In genomic region chr21:34076835-34077234, GRCh38 we compare ENCODE assay signal across 14 cellular contexts. TPM values are rescaled to one million over a fixed set of nuclear protein-coding genes. Genes with fewer than 3 reads are reported as not detected.
DNase-seq lines count a peak whose midpoint lies in the region; ATAC-seq, FAIRE-seq and TF ChIP-seq lines count a peak whose summit lies in the region.
"Had no signal": no experiment of that assay in that cellular context is flagged by ENCODE, and none has a peak within 500 bp of the region (broad histone marks: within the 10 kb centered on the region; RNA-seq: fewer than 3 reads in every experiment).

No MANE protein-coding gene starts in this region.

- intact Hi-C loops in MCF 10A (cut with micrococcal nuclease) (loop anchor here (5.0 kb wide), 1 partner anchor 270 kb away; no protein-coding TSS in a partner anchor), breast epithelium (cut with DNase I; ENCODE audit: low total_unique reads) (no loop called here), kidney (cut with DNase I) (no loop called here)
- intact Hi-C loops in activated T-helper 1 cell treated with anti-CD3 and anti-CD28 coated beads, Interleukin-12 subunit alpha, Interleukin-12 subunit beta, Interleukin-2, Interleukin-4 antibody, amounts not matched to agents 30 ng/mL and 10 ng/mL and 1 ng/mL, durations not matched to agents 14 hours and 24 hours and 36 hours (cut with micrococcal nuclease): loop anchor here (1.0 to 10.0 kb wide), 7 partner anchors 7 to 538 kb away; partner anchors contain the start of genes ATP5PO, CRYZL1, ITSN1 and RCAN1

- DNase-seq in MCF 10A (ENCODE audit: unreplicated experiment): no peak
- no peak for DNase-seq in breast epithelium (ENCODE audit: low spot score in 2 of 2)
- DNase-seq in activated T-helper 1 cell treated with anti-CD3 and anti-CD28 coated beads, Interleukin-12 subunit alpha, Interleukin-12 subunit beta, Interleukin-2, Interleukin-4 antibody, amounts not matched to agents 30 ng/mL and 10 ng/mL and 1 ng/mL, durations not matched to agents 14 hours and 24 hours and 36 hours (ENCODE audit: low spot score): no peak
- DNase-seq in kidney: no peak
- DNase-seq in activated effector memory CD4-positive, alpha-beta T cell treated with Interleukin-2 at 50 U/mL for 16 hours: no peak
- DNase-seq in GM13977 (ENCODE audit: low spot score): no peak
- DNase-seq: EL, foreskin melanocyte, H9, NCI-H226, PC-9 had no signal

- no peak for TF ChIP-seq CTCF in MCF 10A (IDR thresholded peaks at IDR 0.05; ENCODE audit: unreplicated experiment)
- TF ChIP-seq CTCF in breast epithelium (IDR thresholded peaks at IDR 0.05): no peak
- no peak for TF ChIP-seq CTCF in kidney (IDR thresholded peaks at IDR 0.05; ENCODE audit: borderline replicate concordance, extremely low read depth, insufficient read depth)
- TF ChIP-seq CTCF in GM13977 (IDR thresholded peaks at IDR 0.05; ENCODE audit: extremely low read depth, insufficient read depth, missing control alignments): no peak

- H3K27ac Mint-ChIP-seq in MCF 10A (ENCODE audit: low read depth, unreplicated experiment): peak overlapping the region; percentile 93
- peak overlapping the region; percentile 20 for H3K27ac Mint-ChIP-seq in activated T-helper 1 cell treated with anti-CD3 and anti-CD28 coated beads, Interleukin-12 subunit alpha, Interleukin-12 subunit beta, Interleukin-2, Interleukin-4 antibody, amounts not matched to agents 30 ng/mL and 10 ng/mL and 1 ng/mL, durations not matched to agents 14 hours and 24 hours and 36 hours
- H3K27ac Mint-ChIP-seq: B cell had no signal

- CTCF ChIA-PET in MCF 10A (lab: Yijun Ruan, JAX): interaction anchor here (0.7 to 1.4 kb wide), 4 partner anchors 32 to 153 kb away, joined by 3 to 4 read pairs (median 4); no protein-coding TSS in a partner anchor

- peaks cover 60% of the 10 kb centered on the region for H3K4me1 Mint-ChIP-seq in MCF 10A (ENCODE audit: insufficient read depth, unreplicated experiment)
- peaks cover 80% of the 10 kb centered on the region for H3K4me1 Mint-ChIP-seq in activated T-helper 1 cell treated with anti-CD3 and anti-CD28 coated beads, Interleukin-12 subunit alpha, Interleukin-12 subunit beta, Interleukin-2, Interleukin-4 antibody, amounts not matched to agents 30 ng/mL and 10 ng/mL and 1 ng/mL, durations not matched to agents 14 hours and 24 hours and 36 hours (ENCODE audit: low read depth)

- no TSS peak for BruUV-seq in MCF 10A (replicated peaks; lab: Mats Ljungman, UMichigan)

- TF ChIP-seq POLR2A in breast epithelium (IDR thresholded peaks at IDR 0.05): no peak

- peaks cover 7% of the 10 kb centered on the region for H3K36me3 Mint-ChIP-seq in MCF 10A (ENCODE audit: insufficient read depth, unreplicated experiment)
- H3K36me3 Mint-ChIP-seq in activated T-helper 1 cell treated with anti-CD3 and anti-CD28 coated beads, Interleukin-12 subunit alpha, Interleukin-12 subunit beta, Interleukin-2, Interleukin-4 antibody, amounts not matched to agents 30 ng/mL and 10 ng/mL and 1 ng/mL, durations not matched to agents 14 hours and 24 hours and 36 hours (ENCODE audit: low read depth): peaks cover 66% of the 10 kb centered on the region

- H3K9me3 ChIP-seq in breast epithelium (no peaks in the 10 kb centered on the region), kidney (ENCODE audit: control insufficient read depth in 1 of 2, low read length in 2 of 2) (no peaks in the 10 kb centered on the region)

- in situ Hi-C loops in GM13977 (cut with MboI; ENCODE audit: low pct_unique_long_range_greater_than_20kb, low sequenced_read_pairs, unreplicated experiment): no loop called here

- H3K4me3 ChIP-seq in breast epithelium (no peak overlapping the region), kidney (ENCODE audit: low read length in 2 of 2) (peak overlapping the region; percentile 31 to 78)
- H3K4me3 ChIP-seq: PC-9 had no signal

- H3K36me3 ChIP-seq in breast epithelium: no peaks in the 10 kb centered on the region
- H3K36me3 ChIP-seq in kidney (ENCODE audit: control insufficient read depth in 1 of 2, insufficient read depth in 2 of 2, low read length in 2 of 2): peaks cover 0 to 9% of the 10 kb centered on the region in 2 donors

- ATAC-seq in HG03469 (IDR thresholded peaks at IDR 0.05; ENCODE audit: unreplicated experiment): no peak
- no peak for ATAC-seq in GM21447 (IDR thresholded peaks at IDR 0.05; ENCODE audit: unreplicated experiment)

- H3K27ac ChIP-seq in breast epithelium: no peak overlapping the region
- H3K27ac ChIP-seq in kidney (ENCODE audit: low read depth in 2 of 2, low read length in 2 of 2): peak overlapping the region; percentile 55 to 81
- H3K27ac ChIP-seq: PC-9 had no signal

- no peaks in the 10 kb centered on the region for H3K9me3 Mint-ChIP-seq in MCF 10A (ENCODE audit: unreplicated experiment)
- H3K9me3 Mint-ChIP-seq in activated T-helper 1 cell treated with anti-CD3 and anti-CD28 coated beads, Interleukin-12 subunit alpha, Interleukin-12 subunit beta, Interleukin-2, Interleukin-4 antibody, amounts not matched to agents 30 ng/mL and 10 ng/mL and 1 ng/mL, durations not matched to agents 14 hours and 24 hours and 36 hours: no peaks in the 10 kb centered on the region
- H3K9me3 Mint-ChIP-seq: H9 had no signal

- no peak for FAIRE-seq in kidney (lab: Jason Lieb, UNC)

- POLR2A ChIA-PET in MCF 10A (lab: Yijun Ruan, JAX): interaction anchor here (1.0 to 5.2 kb wide), 6 partner anchors 10 to 153 kb away, joined by 3 to 45 read pairs (median 32); no protein-coding TSS in a partner anchor

- H3K4me1 ChIP-seq in breast epithelium: peaks cover 0 to 23% of the 10 kb centered on the region in 2 donors
- peaks cover 20 to 31% of the 10 kb centered on the region in 2 donors for H3K4me1 ChIP-seq in kidney (ENCODE audit: control insufficient read depth in 1 of 2, insufficient read depth in 1 of 2, low read depth in 1 of 2, low read length in 2 of 2)

- H3K27me3 Mint-ChIP-seq in MCF 10A (ENCODE audit: insufficient read depth, unreplicated experiment): no peaks in the 10 kb centered on the region
- no peaks in the 10 kb centered on the region for H3K27me3 Mint-ChIP-seq in activated T-helper 1 cell treated with anti-CD3 and anti-CD28 coated beads, Interleukin-12 subunit alpha, Interleukin-12 subunit beta, Interleukin-2, Interleukin-4 antibody, amounts not matched to agents 30 ng/mL and 10 ng/mL and 1 ng/mL, durations not matched to agents 14 hours and 24 hours and 36 hours (ENCODE audit: insufficient read depth)
- H3K27me3 Mint-ChIP-seq: B cell had no signal

- peak overlapping the region; percentile 37 to 97 for H3K9ac ChIP-seq in kidney (ENCODE audit: low read length in 2 of 2)

- peak overlapping the region; percentile 31 for H3K4me3 Mint-ChIP-seq in MCF 10A (ENCODE audit: unreplicated experiment)
- H3K4me3 Mint-ChIP-seq in activated T-helper 1 cell treated with anti-CD3 and anti-CD28 coated beads, Interleukin-12 subunit alpha, Interleukin-12 subunit beta, Interleukin-2, Interleukin-4 antibody, amounts not matched to agents 30 ng/mL and 10 ng/mL and 1 ng/mL, durations not matched to agents 14 hours and 24 hours and 36 hours: peak overlapping the region; percentile 96

- H3K27me3 ChIP-seq in breast epithelium: no peaks in the 10 kb centered on the region

RNA-seq across cellular contexts. Expression of gene MRPS6, which starts 3.5 kb away (rescaled TPM):
- 86.0 and 90.7 TPM in 2 replicates for total RNA-seq in MCF 10A (2022)
- 10 to 100 TPM; 22.3 to 40.6 (median 26.5) TPM for total RNA-seq in breast epithelium
- total RNA-seq in activated T-helper 1 cell treated with anti-CD3 and anti-CD28 coated beads, Interleukin-12 subunit alpha, Interleukin-12 subunit beta, Interleukin-2, Interleukin-4 antibody, amounts not matched to agents 30 ng/mL and 10 ng/mL and 1 ng/mL, durations not matched to agents 14 hours and 24 hours and 36 hours: 137 and 139 TPM in 2 replicates
- 52.3 TPM for total RNA-seq in kidney
- polyA plus RNA-seq in kidney (ENCODE audit: insufficient read depth, low read depth, low replicate concordance): 270 TPM

RNA-seq across cellular contexts. Expression of gene SLC5A3, which starts 3.5 kb away (rescaled TPM):
- 8.1 and 8.5 TPM in 2 replicates for total RNA-seq in MCF 10A (2022)
- 10 to 100 TPM; 17.0 to 54.9 (median 38.6) TPM for total RNA-seq in breast epithelium
- 45.4 and 48.0 TPM in 2 replicates for total RNA-seq in activated T-helper 1 cell treated with anti-CD3 and anti-CD28 coated beads, Interleukin-12 subunit alpha, Interleukin-12 subunit beta, Interleukin-2, Interleukin-4 antibody, amounts not matched to agents 30 ng/mL and 10 ng/mL and 1 ng/mL, durations not matched to agents 14 hours and 24 hours and 36 hours
- 26.0 TPM for total RNA-seq in kidney
- 12.4 TPM for polyA plus RNA-seq in kidney (ENCODE audit: insufficient read depth, low read depth, low replicate concordance)

Comparison
In these comparisons a context has a peak if more than half of its experiments do, and no peak if none do; other contexts are left out.
1. intact Hi-C loops: an anchor here in MCF 10A (5.0 kb wide) and activated T-helper 1 cell treated with anti-CD3 and anti-CD28 coated beads, Interleukin-12 subunit alpha, Interleukin-12 subunit beta, Interleukin-2, Interleukin-4 antibody, amounts not matched to agents 30 ng/mL and 10 ng/mL and 1 ng/mL, durations not matched to agents 14 hours and 24 hours and 36 hours (1.0 to 10.0 kb wide); none called in breast epithelium and kidney.
2. H3K27ac ChIP-seq: peak in kidney (2 of 2); none in breast epithelium (0 of 2).
3. H3K4me3 ChIP-seq: peak in kidney (2 of 2); none in breast epithelium (0 of 3).